ENCODE assay signal across 13 cellular contexts in the genomic region with DNA sequence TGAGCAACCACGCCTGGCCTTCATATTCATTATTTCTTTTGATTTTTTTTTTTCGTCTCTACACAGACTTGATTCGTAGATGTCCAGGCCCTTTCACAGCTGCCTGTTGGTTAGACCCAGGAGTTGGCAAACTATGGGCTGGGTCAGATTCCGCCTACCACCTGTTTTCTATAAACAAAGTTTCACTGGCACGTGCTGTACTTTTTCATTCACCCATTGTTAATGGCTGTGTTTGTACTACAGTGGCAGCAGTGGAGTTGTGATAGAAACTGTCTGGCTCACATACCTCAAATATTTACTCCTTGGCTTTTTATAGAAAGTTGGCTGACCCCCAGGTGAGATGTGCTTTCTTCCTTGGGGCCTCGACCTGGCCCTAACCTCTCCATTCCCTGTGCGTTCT.
DNase-seq lines count a peak whose midpoint lies in the region; ATAC-seq and TF ChIP-seq lines count a peak whose summit lies in the region.
"Had no signal": no experiment of that assay in that cellular context is flagged by ENCODE, and none has a peak within 500 bp of the region (broad histone marks: within the 10 kb centered on the region; RNA-seq: fewer than 3 reads in every experiment).

No MANE protein-coding gene starts in this region.

- no peak overlapping the region for H2AFZ ChIP-seq in Karpas-422 (ENCODE audit: low read length)

- H3K9ac ChIP-seq in Karpas-422 (ENCODE audit: low read length): no peak overlapping the region

- no peak overlapping the region for H3K4me3 ChIP-seq in LNCaP clone FGC (ENCODE audit: low read depth, low read length)
- no peak overlapping the region for H3K4me3 ChIP-seq in Karpas-422 (ENCODE audit: low read length)
- H3K4me3 ChIP-seq: tibial nerve had no signal

- peaks cover 88% of the 10 kb centered on the region for H3K36me3 ChIP-seq in Karpas-422 (ENCODE audit: insufficient read depth, low read length)

- peaks cover 72% of the 10 kb centered on the region for H3K79me2 ChIP-seq in Karpas-422 (ENCODE audit: low read length)

- no peaks in the 10 kb centered on the region for H3K9me2 ChIP-seq in Karpas-422 (replicated peaks; ENCODE audit: insufficient read depth, low read length)

- H3K27ac ChIP-seq in Karpas-422 (ENCODE audit: low read length): no peak overlapping the region
- H3K27ac ChIP-seq: WERI-Rb-1 had no signal

- ATAC-seq in sciatic nerve: peak; percentile 76

- DNase-seq in LNCaP clone FGC (ENCODE audit: low read depth): peak; percentile 98
- peak; percentile 99 for DNase-seq in NCI-H774 (lab: John Stamatoyannopoulos, UW)
- DNase-seq in iris pigment epithelial cell (ENCODE audit: low read depth): peak; percentile 13
- DNase-seq in sciatic nerve (ENCODE audit: low spot score): no peak
- DNase-seq in hypothalamus (lab: John Stamatoyannopoulos, UW): no peak
- DNase-seq in Karpas-422: no peak
- no peak for DNase-seq in effector CD4-positive, alpha-beta T cell
- DNase-seq: activated effector memory CD4-positive, alpha-beta T cell treated with anti-CD3 and anti-CD28 coated beads, Interleukin-2, amount 50 U/mL, for 16 hours; CD4-positive, CD25-positive, alpha-beta regulatory T cell; NCI-H2107; stimulated activated CD8-positive, alpha-beta memory T cell treated with anti-CD3 and anti-CD28 coated beads, Interleukin-4, amount 100 ng/mL, for 48 hours; WERI-Rb-1 had no signal

- no peak for TF ChIP-seq CTCF in LNCaP clone FGC (IDR thresholded peaks at IDR 0.05; ENCODE audit: control insufficient read depth, extremely low read depth, insufficient read depth)

- no peaks in the 10 kb centered on the region for H3K4me1 ChIP-seq in Karpas-422 (ENCODE audit: low read length)

- intact Hi-C loops in sciatic nerve (cut with DNase I): no loop called here

- H3K27me3 ChIP-seq in Karpas-422 (ENCODE audit: low read length): no peaks in the 10 kb centered on the region
- H3K27me3 ChIP-seq: tibial nerve had no signal

- no peaks in the 10 kb centered on the region for H4K20me1 ChIP-seq in Karpas-422 (ENCODE audit: insufficient read depth, low read depth, low read length)

- no peak overlapping the region for H3K4me2 ChIP-seq in Karpas-422 (ENCODE audit: low read depth, low read length, poor library complexity, severe bottlenecking)

- H3K9me3 ChIP-seq in Karpas-422 (ENCODE audit: low read length): no peaks in the 10 kb centered on the region
- H3K9me3 ChIP-seq: tibial nerve had no signal

Comparison
In these comparisons a context has a peak if more than half of its experiments do, and no peak if none do; other contexts are left out.
1. DNase-seq: peak in LNCaP clone FGC (single experiment), NCI-H774 (single experiment) and iris pigment epithelial cell (single experiment); none in sciatic nerve (single experiment), hypothalamus (0 of 51), Karpas-422 (single experiment) and effector CD4-positive, alpha-beta T cell (single experiment).